ENCODE assay signal across 10 cellular contexts in the genomic region with DNA sequence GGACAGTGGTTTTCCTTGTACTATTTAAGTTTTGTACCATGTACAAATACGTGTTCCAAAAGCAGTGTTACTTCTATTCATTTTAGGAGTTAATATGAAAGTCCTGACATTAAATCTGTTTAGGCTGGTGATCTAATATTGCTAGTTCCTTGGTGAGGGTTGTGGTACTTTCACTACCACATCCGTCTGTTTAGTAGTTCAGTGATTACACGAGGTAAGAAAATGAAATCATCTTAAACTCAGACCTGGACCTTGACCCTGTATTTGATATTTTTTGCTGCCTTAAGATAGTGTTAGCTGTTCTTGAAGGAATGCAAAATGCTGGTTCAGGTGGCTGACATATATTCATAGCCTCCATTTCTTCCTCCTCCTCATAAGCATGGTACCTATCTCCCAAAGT. TPM values are rescaled to one million over a fixed set of nuclear protein-coding genes. Genes with fewer than 3 reads are reported as not detected.
DNase-seq lines count a peak whose midpoint lies in the region; ATAC-seq lines count a peak whose summit lies in the region.
"Had no signal": no experiment of that assay in that cellular context is flagged by ENCODE, and none has a peak within 500 bp of the region (broad histone marks: within the 10 kb centered on the region; RNA-seq: fewer than 3 reads in every experiment).

No MANE protein-coding gene starts in this region.

- H3K4me3 Mint-ChIP-seq in activated naive CD8-positive, alpha-beta T cell treated with anti-CD3 and anti-CD28 coated beads, Interleukin-2, amount 10 ng/mL, durations not matched to agents 7 days and 5 days = no peak overlapping the region
- no peak overlapping the region for H3K4me3 Mint-ChIP-seq in activated naive CD8-positive, alpha-beta T cell treated with anti-CD3 and anti-CD28 coated beads for 36 hours
- H3K4me3 Mint-ChIP-seq: nephron had no signal

- ATAC-seq in activated naive CD8-positive, alpha-beta T cell treated with anti-CD3 and anti-CD28 coated beads, Interleukin-2, amount 10 ng/mL, durations not matched to agents 7 days and 5 days (ENCODE audit: low read depth) = peak; percentile 54
- ATAC-seq in HG02588 (IDR thresholded peaks at IDR 0.05; ENCODE audit: unreplicated experiment) = peak; percentile 96
- peak; percentile 99 for ATAC-seq in HG03457 (IDR thresholded peaks at IDR 0.05; ENCODE audit: unreplicated experiment)

- peaks cover 65% of the 10 kb centered on the region for H3K36me3 Mint-ChIP-seq in activated naive CD8-positive, alpha-beta T cell treated with anti-CD3 and anti-CD28 coated beads, Interleukin-2, amount 10 ng/mL, durations not matched to agents 7 days and 5 days
- peaks cover 72% of the 10 kb centered on the region for H3K36me3 Mint-ChIP-seq in activated naive CD8-positive, alpha-beta T cell treated with anti-CD3 and anti-CD28 coated beads for 36 hours

- no peaks in the 10 kb centered on the region for H3K27me3 Mint-ChIP-seq in activated naive CD8-positive, alpha-beta T cell treated with anti-CD3 and anti-CD28 coated beads, Interleukin-2, amount 10 ng/mL, durations not matched to agents 7 days and 5 days
- no peaks in the 10 kb centered on the region for H3K27me3 Mint-ChIP-seq in activated naive CD8-positive, alpha-beta T cell treated with anti-CD3 and anti-CD28 coated beads for 36 hours

- H3K4me1 Mint-ChIP-seq in activated naive CD8-positive, alpha-beta T cell treated with anti-CD3 and anti-CD28 coated beads, Interleukin-2, amount 10 ng/mL, durations not matched to agents 7 days and 5 days = peaks cover 23% of the 10 kb centered on the region
- peaks cover 15% of the 10 kb centered on the region for H3K4me1 Mint-ChIP-seq in activated naive CD8-positive, alpha-beta T cell treated with anti-CD3 and anti-CD28 coated beads for 36 hours
- H3K4me1 Mint-ChIP-seq: nephron had no signal

- POLR2A ChIA-PET in activated naive CD8-positive, alpha-beta T cell treated with anti-CD3 and anti-CD28 coated beads, Interleukin-2, amount 10 ng/mL, durations not matched to agents 7 days and 5 days (lab: Charles Lee) = no interaction called here

- H3K27ac Mint-ChIP-seq in activated naive CD8-positive, alpha-beta T cell treated with anti-CD3 and anti-CD28 coated beads, Interleukin-2, amount 10 ng/mL, durations not matched to agents 7 days and 5 days = no peak overlapping the region
- H3K27ac Mint-ChIP-seq in activated naive CD8-positive, alpha-beta T cell treated with anti-CD3 and anti-CD28 coated beads for 36 hours = no peak overlapping the region
- H3K27ac Mint-ChIP-seq: nephron had no signal

- no peak for DNase-seq in activated naive CD8-positive, alpha-beta T cell treated with anti-CD3 and anti-CD28 coated beads, Interleukin-2, amount 10 ng/mL, durations not matched to agents 7 days and 5 days
- DNase-seq in activated naive CD8-positive, alpha-beta T cell treated with anti-CD3 and anti-CD28 coated beads for 36 hours = no peak
- no peak for DNase-seq in NCI-H2081 treated with DMSO at 0.1 percent for 48 hours (lab: John Stamatoyannopoulos, UW)
- DNase-seq in cerebellar nuclear complex (lab: John Stamatoyannopoulos, UW) = no peak
- DNase-seq in NCI-H1048 (lab: John Stamatoyannopoulos, UW) = no peak
- DNase-seq in NCI-H2171 treated with DMSO at 0.1 percent for 48 hours (lab: John Stamatoyannopoulos, UW) = no peak
- DNase-seq: activated effector memory CD4-positive, alpha-beta T cell treated with Interleukin-2 at 50 U/mL for 16 hours had no signal

- H3K9me3 Mint-ChIP-seq in activated naive CD8-positive, alpha-beta T cell treated with anti-CD3 and anti-CD28 coated beads, Interleukin-2, amount 10 ng/mL, durations not matched to agents 7 days and 5 days = no peaks in the 10 kb centered on the region
- H3K9me3 Mint-ChIP-seq in activated naive CD8-positive, alpha-beta T cell treated with anti-CD3 and anti-CD28 coated beads for 36 hours = peaks cover 9% of the 10 kb centered on the region

RNA-seq across cellular contexts. Expression of gene MTAP, which starts 50.3 kb away (rescaled TPM):
- 10 to 100 TPM; 54.1 to 54.5 TPM for total RNA-seq in activated naive CD8-positive, alpha-beta T cell treated with anti-CD3 and anti-CD28 coated beads, Interleukin-2, amount 10 ng/mL, durations not matched to agents 7 days and 5 days
- total RNA-seq in activated naive CD8-positive, alpha-beta T cell treated with anti-CD3 and anti-CD28 coated beads for 36 hours = 100 to 1,000 TPM in 1 of 2 experiments, 10 to 100 TPM in 1; 87.5 to 105 TPM
